In the genomic region with DNA sequence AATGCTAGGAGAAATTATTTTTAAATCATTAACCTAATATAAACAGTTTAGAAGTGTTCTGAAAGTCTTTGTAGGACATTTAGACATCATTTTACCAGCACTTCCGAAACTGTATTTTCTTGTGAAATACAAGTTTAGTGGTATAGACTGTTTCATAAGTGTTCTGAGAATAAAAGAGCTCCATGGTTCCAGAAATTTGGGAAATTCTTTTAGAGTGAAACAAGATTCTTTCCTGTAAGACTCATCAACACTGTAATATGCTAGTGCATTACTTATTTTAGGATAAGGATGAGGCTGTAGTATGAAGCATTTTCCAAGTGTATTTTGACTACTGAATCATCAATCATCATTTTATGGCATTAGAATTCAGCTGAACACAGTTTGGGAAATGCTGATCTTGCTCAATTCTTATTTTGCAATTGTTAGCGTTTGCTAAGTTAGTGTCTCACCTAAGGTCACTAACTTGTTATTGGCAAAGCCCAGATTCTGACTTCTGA, we compare ENCODE assay signal across 14 cellular contexts.
DNase-seq lines count a peak whose midpoint lies in the region; ATAC-seq and TF ChIP-seq lines count a peak whose summit lies in the region.
"Had no signal": no experiment of that assay in that cellular context is flagged by ENCODE, and none has a peak within 500 bp of the region (broad histone marks: within the 10 kb centered on the region; RNA-seq: fewer than 3 reads in every experiment).

No MANE protein-coding gene starts in this region.

- peaks cover 6% of the 10 kb centered on the region for H3K4me1 ChIP-seq in RWPE2 (ENCODE audit: insufficient read depth, poor library complexity, severe bottlenecking)
- H3K4me1 ChIP-seq: Caco-2, neural progenitor cell had no signal

- TF ChIP-seq CTCF in RWPE2 (IDR thresholded peaks at IDR 0.05; ENCODE audit: poor library complexity, severe bottlenecking), result no peak
- no peak for TF ChIP-seq CTCF in fibroblast of pulmonary artery (IDR thresholded peaks at IDR 0.05; ENCODE audit: low read length, missing control alignments)

- peaks cover 52% of the 10 kb centered on the region for H3K36me3 ChIP-seq in RWPE2 (ENCODE audit: low read depth)

- no peaks in the 10 kb centered on the region for H3K27me3 ChIP-seq in RWPE2 (ENCODE audit: insufficient read depth, poor library complexity, severe bottlenecking)
- H3K27me3 ChIP-seq: cardiac muscle cell, neural progenitor cell had no signal

- H3K9me3 ChIP-seq in RWPE2 (ENCODE audit: severe bottlenecking), result no peaks in the 10 kb centered on the region
- H3K9me3 ChIP-seq: Caco-2 had no signal

- peak overlapping the region; percentile 39 for H3K27ac ChIP-seq in RWPE2 (ENCODE audit: poor library complexity, severe bottlenecking)
- H3K27ac ChIP-seq: cardiac muscle cell, neural progenitor cell had no signal

- H3K4me3 ChIP-seq in RWPE2 (ENCODE audit: severe bottlenecking) (no peak overlapping the region), fibroblast of pulmonary artery (replicated peaks; ENCODE audit: low read depth, low read length) (no peak overlapping the region)
- H3K4me3 ChIP-seq: cardiac muscle cell, neural progenitor cell had no signal

- peak; percentile 94 for ATAC-seq in RWPE2 (ENCODE audit: low read depth)
- ATAC-seq in GM21381 (IDR thresholded peaks at IDR 0.05; ENCODE audit: unreplicated experiment), result no peak
- ATAC-seq in HG02571 (IDR thresholded peaks at IDR 0.05; ENCODE audit: unreplicated experiment), result no peak
- ATAC-seq: activated T-cell treated with anti-CD3 and anti-CD28 coated beads, Interleukin-2, amount 50 U/mL, for 72 hours had no signal

- DNase-seq in GF-D8 (lab: John Stamatoyannopoulos, UW) (peak; percentile 45), RWPE2 (ENCODE audit: low spot score) (no peak), fibroblast of pulmonary artery (ENCODE audit: low read depth) (peak; percentile 92), putamen (ENCODE audit: low spot score) (peak; percentile 34), hypothalamus (lab: John Stamatoyannopoulos, UW) (no peak), NCI-H1092 treated with DMSO at 0.1 percent for 48 hours (lab: John Stamatoyannopoulos, UW) (no peak)
- DNase-seq: activated T-cell treated with anti-CD3 and anti-CD28 coated beads, Interleukin-2, amount 50 U/mL, for 72 hours; Caco-2; NCI-H1048; SIG-M5 had no signal

Comparison
In these comparisons a context has a peak if more than half of its experiments do, and no peak if none do; other contexts are left out.
1. DNase-seq: peak in GF-D8 (single experiment), fibroblast of pulmonary artery (single experiment) and putamen (single experiment); none in RWPE2 (single experiment), hypothalamus (0 of 51) and NCI-H1092 treated with DMSO at 0.1 percent for 48 hours (single experiment).